8 cellular contexts compared by ENCODE assay signal in genomic region chr1:40980068-40980452, GRCh38. TPM values are rescaled to one million over a fixed set of nuclear protein-coding genes. Genes with fewer than 3 reads are reported as not detected.
A peak's percentile ranks its signal among the peaks of the same experiment; 100 is the strongest.
DNase-seq lines count a peak whose midpoint lies in the region; ATAC-seq and TF ChIP-seq lines count a peak whose summit lies in the region.

No MANE protein-coding gene starts in this region.

- TF ChIP-seq CTCF in GM06990 (IDR thresholded peaks at IDR 0.05; ENCODE audit: insufficient read depth, low read length, poor library complexity, severe bottlenecking): no peak
- TF ChIP-seq CTCF in HCT116 (IDR thresholded peaks at IDR 0.05 in 2 of 3, conservative IDR thresholded peaks at IDR 0.05 in 1 of 3; ENCODE audit: borderline replicate concordance in 1 of 3, insufficient read depth in 1 of 3, low read depth in 2 of 3, low read length in 2 of 3): no peak
- TF ChIP-seq CTCF in PC-9 (conservative IDR thresholded peaks at IDR 0.05): no peak
- TF ChIP-seq CTCF in fibroblast of mammary gland (conservative IDR thresholded peaks at IDR 0.05; ENCODE audit: control insufficient read depth, insufficient read depth, low read depth, low read length): no peak
- TF ChIP-seq CTCF in prostate gland (IDR thresholded peaks at IDR 0.05): no peak

- POLR2A ChIA-PET in HCT116 (lab: Charles Lee): interaction anchor here (0.7 to 1.5 kb wide), 4 partner anchors 14 to 34 kb away, joined by 3 to 6 read pairs (median 4); no protein-coding TSS in a partner anchor
- POLR2A ChIA-PET in PC-9 (lab: Charles Lee; ENCODE audit: unreplicated experiment): interaction anchor here (0.6 to 1.1 kb wide), 8 partner anchors 12 to 1220 kb away, joined by 3 to 17 read pairs (median 4); partner anchors contain the start of gene CITED4

- H3K9me2 ChIP-seq in HCT116 (ENCODE audit: insufficient read depth): no peaks in the 10 kb centered on the region
- no peaks in the 10 kb centered on the region for H3K9me2 ChIP-seq in PC-9 (ENCODE audit: insufficient read depth)

- CTCF ChIA-PET in HCT116 (lab: Charles Lee): interaction anchor here (0.9 to 2.0 kb wide), 2 partner anchors 24 to 29 kb away, joined by 3 to 5 read pairs; no protein-coding TSS in a partner anchor
- CTCF ChIA-PET in PC-9 (lab: Charles Lee): interaction anchor here (0.6 to 0.7 kb wide), 2 partner anchors 119 to 641 kb away, joined by 3 read pairs; no protein-coding TSS in a partner anchor

- peak; percentile 18 for ATAC-seq in HCT116

- no peak for TF ChIP-seq POLR2A in HCT116 (IDR thresholded peaks at IDR 0.05; ENCODE audit: borderline replicate concordance, extremely low read depth, insufficient read depth, insufficient read length)
- no peak for TF ChIP-seq POLR2A in prostate gland (IDR thresholded peaks at IDR 0.05)

- H3K9me3 ChIP-seq in HCT116 (ENCODE audit: control insufficient read depth in 1 of 2, insufficient read depth in 1 of 2, low read depth in 1 of 2, low read length in 2 of 2) (no peaks in the 10 kb centered on the region), PC-9 (ENCODE audit: insufficient read depth, low read depth) (no peaks in the 10 kb centered on the region), prostate gland (no peaks in the 10 kb centered on the region)

- peak overlapping the region; percentile 97 for H3K9ac ChIP-seq in HCT116 (ENCODE audit: low read length)

- peak overlapping the region; percentile 84 for H3K27ac ChIP-seq in HCT116 (ENCODE audit: low read depth, low read length)
- peak overlapping the region; percentile 84; the same call in 1 of the 2 replicates for H3K27ac ChIP-seq in PC-9
- H3K27ac ChIP-seq in prostate gland: peak overlapping the region; percentile 90 to 92

- H3K79me2 ChIP-seq in HCT116 (ENCODE audit: insufficient read depth, low read length) (peaks cover 51% of the 10 kb centered on the region), PC-9 (ENCODE audit: low read depth) (peaks cover 51% of the 10 kb centered on the region)

- 2% methylated on average over 40 of the region's 50 CpGs for WGBS in prostate gland

- H3K4me3 ChIP-seq in GM06990 (replicated peaks; ENCODE audit: low read depth, low read length): peak overlapping the region; percentile 65
- H3K4me3 ChIP-seq in HCT116 (replicated peaks in 1 of 2; ENCODE audit: low read depth in 1 of 2, low read length in 2 of 2): peak overlapping the region; percentile 74 to 79
- H3K4me3 ChIP-seq in PC-9: peak overlapping the region; percentile 92
- H3K4me3 ChIP-seq in fibroblast of mammary gland (ENCODE audit: control insufficient read depth, low read depth, low read length): peak overlapping the region; percentile 75
- H3K4me3 ChIP-seq in prostate gland: peak overlapping the region; percentile 34 to 60

- peaks cover 18% of the 10 kb centered on the region; the same call in 1 of the 2 replicates for H4K20me1 ChIP-seq in HCT116 (ENCODE audit: insufficient read depth)
- H4K20me1 ChIP-seq in PC-9 (ENCODE audit: insufficient read depth): peaks cover 27% of the 10 kb centered on the region

- intact Hi-C loops in HCT116 (cut with micrococcal nuclease) (no loop called here), PC-9 (cut with micrococcal nuclease; ENCODE audit: unreplicated experiment) (no loop called here), prostate gland (cut with DNase I) (no loop called here)

- no peak for DNase-seq in GM06990 (ENCODE audit: extremely low read depth, insufficient read length)
- DNase-seq in HCT116 (ENCODE audit: low read depth, low spot score): no peak
- no peak for DNase-seq in PC-9
- DNase-seq in fibroblast of mammary gland (ENCODE audit: low read depth): no peak
- DNase-seq in prostate gland (ENCODE audit: low spot score): no peak
- no peak for DNase-seq in UCSD-AML1 (lab: John Stamatoyannopoulos, UW; ENCODE audit: unreplicated experiment)
- no peak for DNase-seq in HCEC 1CT
- no peak for DNase-seq in stimulated activated CD4-positive, alpha-beta T cell treated with anti-CD3 and anti-CD28 coated beads, Interleukin-4, amount 100 ng/mL, for 24 hours

- H3K36me3 ChIP-seq in GM06990 (ENCODE audit: control insufficient read depth, insufficient read depth, low read length): peaks cover 4% of the 10 kb centered on the region
- peaks cover 15 to 24% of the 10 kb centered on the region in 2 experiments for H3K36me3 ChIP-seq in HCT116 (ENCODE audit: control insufficient read depth in 1 of 2, insufficient read depth in 2 of 2, low read length in 2 of 2)
- peaks cover 28% of the 10 kb centered on the region for H3K36me3 ChIP-seq in PC-9 (ENCODE audit: low read depth)
- no peaks in the 10 kb centered on the region for H3K36me3 ChIP-seq in prostate gland

- H3K27me3 ChIP-seq in GM06990 (replicated peaks; ENCODE audit: control insufficient read depth, insufficient read depth, low read length) (no peaks in the 10 kb centered on the region), HCT116 (ENCODE audit: insufficient read depth, low read length) (no peaks in the 10 kb centered on the region), PC-9 (ENCODE audit: insufficient read depth, low read depth) (no peaks in the 10 kb centered on the region), prostate gland (replicated peaks; ENCODE audit: insufficient read depth) (no peaks in the 10 kb centered on the region)

- H2AFZ ChIP-seq in HCT116 (ENCODE audit: low read depth, low read length, poor library complexity, severe bottlenecking) (no peak overlapping the region), PC-9 (peak overlapping the region; percentile 61; the same call in 1 of the 2 replicates)

- H3F3A ChIP-seq in PC-9 (ENCODE audit: insufficient read depth, low read depth): peaks cover 20% of the 10 kb centered on the region

- RAD21 ChIA-PET in HCT116 (lab: Charles Lee; ENCODE audit: low non-redundant PET in 1 of 2, low total read pairs in 2 of 2, uncharacterized antibody in 2 of 2, unreplicated experiment in 2 of 2): no interaction called here

- H3K4me1 ChIP-seq in HCT116 (ENCODE audit: control insufficient read depth in 1 of 2, insufficient read depth in 2 of 2, low read length in 2 of 2) (peaks cover 7 to 40% of the 10 kb centered on the region in 2 experiments; a peak in 3 of 4 replicates), PC-9 (replicated peaks; ENCODE audit: insufficient read depth) (peaks cover 22% of the 10 kb centered on the region), prostate gland (replicated peaks) (no peaks in the 10 kb centered on the region)

- no peak for TF ChIP-seq RAD21 in HCT116 (IDR thresholded peaks at IDR 0.05; ENCODE audit: low read depth)

- H3K4me2 ChIP-seq in HCT116 (ENCODE audit: low read length) (peak overlapping the region; percentile 92), PC-9 (peak overlapping the region; percentile 98)

- BruUV-seq in HCT116 (replicated peaks; lab: Mats Ljungman, UMichigan): no TSS peak
- BruUV-seq in PC-9 (replicated peaks; lab: Mats Ljungman, UMichigan): no TSS peak

TF ChIP-seq in HCT116, 20 proteins besides CTCF, POLR2A, EP300 and RAD21:
- TF ChIP-seq POLR2AphosphoS5 (IDR thresholded peaks at IDR 0.05; ENCODE audit: low read depth, low read length): no peak
- peak; percentile 94 for TF ChIP-seq ZFX (IDR thresholded peaks at IDR 0.05)
TF ChIP-seq in HCT116: peak in this region for 1.

RNA-seq across cellular contexts. Expression of gene CTPS1, which starts 0.6 kb away (rescaled TPM):
- total RNA-seq in HCT116 (2021; ENCODE audit: unreplicated experiment) (66.4 TPM), PC-9 (2021) (80.5 and 91.9 TPM in 2 replicates), prostate gland (10 to 100 TPM in 1 of 2 donors, 1 to 10 TPM in 1; 8.9 to 56.5 TPM)
- polyA plus RNA-seq in HCT116 (2012): 32.0 and 41.5 TPM in 2 replicates

RNA-seq across cellular contexts. Expression of gene SLFNL1, which starts 41.5 kb away (rescaled TPM):
- total RNA-seq in HCT116 (2021; ENCODE audit: unreplicated experiment) (0.20 TPM), PC-9 (2021) (0.35 and 0.41 TPM in 2 replicates), prostate gland (1 to 10 TPM; 2.4 to 5.8 TPM)
- 0.59 and 0.67 TPM in 2 replicates for polyA plus RNA-seq in HCT116 (2012)
